In the genomic region with DNA sequence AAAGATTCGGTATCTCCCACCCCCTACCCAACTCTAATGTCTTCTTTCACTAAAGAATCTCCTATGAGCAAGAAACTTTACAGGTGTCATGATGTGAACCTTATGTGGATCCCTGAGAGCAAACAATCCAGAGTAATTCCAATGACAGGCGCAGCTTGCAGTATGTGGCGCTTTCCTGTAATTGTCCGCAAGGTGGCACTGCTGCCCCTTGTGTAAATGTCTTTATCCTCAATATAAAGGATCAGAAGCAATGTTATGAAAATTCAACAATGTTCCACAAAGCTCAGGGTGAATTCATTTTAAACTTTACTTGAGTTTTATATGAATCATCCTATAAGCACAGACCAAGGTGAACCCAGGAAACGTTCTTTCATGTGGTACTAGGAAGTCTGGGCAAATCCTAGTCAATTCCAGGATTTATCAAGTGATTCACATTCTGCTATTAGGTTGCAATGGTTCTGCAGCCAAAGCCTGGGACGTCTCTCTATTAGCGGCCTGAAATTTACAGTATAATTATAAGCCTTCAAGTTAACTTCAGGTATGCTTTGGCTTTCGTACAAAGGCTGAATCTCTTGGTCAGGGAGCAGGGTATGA, we compare ENCODE assay signal across 8 cellular contexts.
DNase-seq lines count a peak whose midpoint lies in the region; ATAC-seq and TF ChIP-seq lines count a peak whose summit lies in the region.

No MANE protein-coding gene starts in this region.

- TF ChIP-seq POLR2A in lower leg skin (IDR thresholded peaks at IDR 0.05): no peak

- peak; percentile 57 for ATAC-seq in HG03108 (IDR thresholded peaks at IDR 0.05; ENCODE audit: unreplicated experiment)

- no peak overlapping the region for H3K4me3 ChIP-seq in dorsolateral prefrontal cortex
- H3K4me3 ChIP-seq in lower leg skin (ENCODE audit: low read depth, poor library complexity, severe bottlenecking): no peak overlapping the region

- intact Hi-C loops in dorsolateral prefrontal cortex (cut with DNase I) (loop anchor here (1.0 to 2.0 kb wide), 3 partner anchors 228 to 303 kb away; no protein-coding TSS in a partner anchor), lower leg skin (cut with DNase I; ENCODE audit: low total_unique reads) (no loop called here)

- H3K27ac ChIP-seq in dorsolateral prefrontal cortex: peak overlapping the region in 4 of 59 donors; percentile 20 to 83 (median 30)

- DNase-seq in NK-92 treated with Interleukin-12 subunit alpha and Interleukin-12 subunit beta, amount 100 ng/mL, for 24 hours (lab: John Stamatoyannopoulos, UW): peak; percentile 10
- DNase-seq in NK-92 (lab: John Stamatoyannopoulos, UW; ENCODE audit: unreplicated experiment): no peak
- peak; percentile 32 to 66 for DNase-seq in NCI-H446 (lab: John Stamatoyannopoulos, UW)
- peak; percentile 63 to 69 for DNase-seq in activated CD4-positive, alpha-beta T cell treated with anti-CD3 and anti-CD28 coated beads, Interleukin-2, amount 50 U/mL, for 4 hours
- peak; percentile 72 to 94 (median 84) for DNase-seq in dorsolateral prefrontal cortex
- DNase-seq in lower leg skin (ENCODE audit: low spot score in 2 of 2): peak; percentile 80 to 95
- peak; percentile 55 for DNase-seq in stimulated activated CD8-positive, alpha-beta memory T cell treated with anti-CD3 and anti-CD28 coated beads, Interleukin-12 subunit alpha, Interleukin-12 subunit beta, amount 100 ng/mL, for 1 hour (ENCODE audit: low read depth)

- peaks cover 0 to 2% (median 0%) of the 10 kb centered on the region in 45 donors for H3K27me3 ChIP-seq in dorsolateral prefrontal cortex

- TF ChIP-seq CTCF in dorsolateral prefrontal cortex (IDR thresholded peaks at IDR 0.05 in 54 of 56, conservative IDR thresholded peaks at IDR 0.05 in 2 of 56; ENCODE audit: low read depth in 1 of 56, partially characterized antibody in 56 of 56) (peak; percentile 83 to 100 (median 94)), lower leg skin (IDR thresholded peaks at IDR 0.05) (peak in 1 of 3 donors; percentile 27)

- 21 to 22% methylated on average over 8 of the region's 8 CpGs for WGBS in lower leg skin, 2 donors
